8 cellular contexts compared by ENCODE assay signal in the genomic region with DNA sequence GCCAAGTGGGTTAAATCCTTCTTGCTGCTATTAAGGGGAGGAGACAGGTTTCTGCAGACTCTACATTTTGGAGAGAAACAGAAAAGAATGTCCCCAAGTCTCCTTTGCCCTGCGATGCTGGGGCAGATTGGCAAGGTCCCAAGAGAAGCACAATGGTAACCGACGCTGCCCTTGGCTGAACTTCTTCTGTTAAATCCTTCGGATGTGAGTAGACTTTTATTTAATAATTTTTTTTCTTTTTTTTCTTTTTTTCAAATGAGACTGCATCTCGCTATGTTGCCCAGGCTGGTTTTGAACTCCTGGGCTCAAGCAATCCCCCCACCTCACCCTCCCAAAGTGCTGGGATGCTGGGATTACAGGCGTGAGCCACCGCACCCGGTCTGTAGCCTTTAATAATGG. TPM values are rescaled to one million over a fixed set of nuclear protein-coding genes. Genes with fewer than 3 reads are reported as not detected.
DNase-seq lines count a peak whose midpoint lies in the region; ATAC-seq and TF ChIP-seq lines count a peak whose summit lies in the region.

No MANE protein-coding gene starts in this region.

- H3K36me3 ChIP-seq in GM23338 (ENCODE audit: insufficient read depth) (no peaks in the 10 kb centered on the region; the same call in 1 of the 2 replicates), psoas muscle (ENCODE audit: insufficient read depth in 1 of 2, low read depth in 1 of 2) (peaks cover 0 to 10% of the 10 kb centered on the region in 2 donors)

- H3K27me3 Mint-ChIP-seq in GM23338 (ENCODE audit: insufficient read depth, low read depth, poor library complexity), result peaks cover 33% of the 10 kb centered on the region

- no peaks in the 10 kb centered on the region for H3K9me2 ChIP-seq in GM23338 (ENCODE audit: insufficient read depth)

- H3K4me1 ChIP-seq in GM23338 (ENCODE audit: insufficient read depth), result peaks cover 22% of the 10 kb centered on the region
- H3K4me1 ChIP-seq in psoas muscle, result peaks cover 30% of the 10 kb centered on the region

- no peak overlapping the region for H3K27ac ChIP-seq in GM23338 (ENCODE audit: low read depth)
- no peak overlapping the region for H3K27ac ChIP-seq in psoas muscle

- CTCF ChIA-PET in GM10248 (lab: Yijun Ruan, JAX), result interaction anchor here (1.2 to 2.2 kb wide), 5 partner anchors 18 to 109 kb away, joined by 3 to 19 read pairs (median 6); a partner anchor contains a TSS

- peaks cover 26% of the 10 kb centered on the region for H3F3A ChIP-seq in GM23338 (replicated peaks; ENCODE audit: low read depth)

- no peak overlapping the region for H3K27ac Mint-ChIP-seq in GM23338

- H2AFZ ChIP-seq in GM23338, result peak overlapping the region; percentile 99

- H3K4me3 ChIP-seq in GM23338 (peak overlapping the region; percentile 96), epithelial cell of proximal tubule (ENCODE audit: low read depth, low read length) (peak overlapping the region; percentile 91), psoas muscle (peak overlapping the region; percentile 78)

- intact Hi-C loops in psoas muscle (cut with DNase I), result no loop called here

- DNase-seq in GM23338 (ENCODE audit: low spot score), result no peak
- DNase-seq in RKO (ENCODE audit: low spot score), result peak; percentile 51
- DNase-seq in epithelial cell of proximal tubule (ENCODE audit: low read depth), result no peak
- DNase-seq in psoas muscle, result peak in 1 of 2 donors; percentile 30
- no peak for DNase-seq in GM10248 (ENCODE audit: extremely low spot score)
- no peak for DNase-seq in effector CD8-positive, alpha-beta T cell (lab: John Stamatoyannopoulos, UW)

- H3K79me2 ChIP-seq in GM23338 (replicated peaks; ENCODE audit: insufficient read depth), result no peaks in the 10 kb centered on the region

- H4K20me1 ChIP-seq in GM23338 (replicated peaks; ENCODE audit: insufficient read depth), result no peaks in the 10 kb centered on the region

- H3K27me3 ChIP-seq in GM23338 (ENCODE audit: insufficient read depth) (peaks cover 5% of the 10 kb centered on the region; the same call in 1 of the 2 replicates), psoas muscle (ENCODE audit: insufficient read depth in 3 of 3, low read length in 2 of 3) (no peaks in the 10 kb centered on the region)

- ATAC-seq in GM23338, result no peak
- no peak for ATAC-seq in psoas muscle
- no peak for ATAC-seq in GM19324 (IDR thresholded peaks at IDR 0.05; ENCODE audit: low FRiP score, unreplicated experiment)
- ATAC-seq in GM19395 (IDR thresholded peaks at IDR 0.05; ENCODE audit: unreplicated experiment), result no peak

- POLR2A ChIA-PET in GM10248 (lab: Yijun Ruan, JAX), result no interaction called here

- peak overlapping the region; percentile 87 for H3K4me2 ChIP-seq in GM23338

- no peaks in the 10 kb centered on the region for H3K9me3 ChIP-seq in psoas muscle

- peaks cover 18% of the 10 kb centered on the region for H3K4me1 Mint-ChIP-seq in GM23338

- H3K36me3 Mint-ChIP-seq in GM23338 (ENCODE audit: low read depth), result peaks cover 19% of the 10 kb centered on the region

- TF ChIP-seq CTCF in GM23338 (conservative IDR thresholded peaks at IDR 0.05; ENCODE audit: low read depth in 2 of 2) (no peak), epithelial cell of proximal tubule (conservative IDR thresholded peaks at IDR 0.05; ENCODE audit: low read depth, low read length) (no peak), psoas muscle (IDR thresholded peaks at IDR 0.05) (no peak), GM10248 (IDR thresholded peaks at IDR 0.05; ENCODE audit: control extremely low read depth, extremely low read depth, low read depth, missing control alignments) (no peak)

- 2 to 5% (median 2%) methylated on average over 8 of the region's 8 CpGs for WGBS in psoas muscle, 3 donors

- H3K4me3 Mint-ChIP-seq in GM23338, result peak overlapping the region; percentile 99

- H3K9me3 Mint-ChIP-seq in GM23338, result peaks cover 43% of the 10 kb centered on the region

TF ChIP-seq in GM23338, 12 proteins besides CTCF, POLR2A, EP300 and RAD21 (continues in another document):
- TF ChIP-seq ZNF331 (CRISPR knock-in tag; IDR thresholded peaks at IDR 0.05; ENCODE audit: low read depth) (no peak), EZH2phosphoT487 (IDR thresholded peaks at IDR 0.05; ENCODE audit: unreplicated experiment) (no peak)
- TF ChIP-seq, protein P1, sequence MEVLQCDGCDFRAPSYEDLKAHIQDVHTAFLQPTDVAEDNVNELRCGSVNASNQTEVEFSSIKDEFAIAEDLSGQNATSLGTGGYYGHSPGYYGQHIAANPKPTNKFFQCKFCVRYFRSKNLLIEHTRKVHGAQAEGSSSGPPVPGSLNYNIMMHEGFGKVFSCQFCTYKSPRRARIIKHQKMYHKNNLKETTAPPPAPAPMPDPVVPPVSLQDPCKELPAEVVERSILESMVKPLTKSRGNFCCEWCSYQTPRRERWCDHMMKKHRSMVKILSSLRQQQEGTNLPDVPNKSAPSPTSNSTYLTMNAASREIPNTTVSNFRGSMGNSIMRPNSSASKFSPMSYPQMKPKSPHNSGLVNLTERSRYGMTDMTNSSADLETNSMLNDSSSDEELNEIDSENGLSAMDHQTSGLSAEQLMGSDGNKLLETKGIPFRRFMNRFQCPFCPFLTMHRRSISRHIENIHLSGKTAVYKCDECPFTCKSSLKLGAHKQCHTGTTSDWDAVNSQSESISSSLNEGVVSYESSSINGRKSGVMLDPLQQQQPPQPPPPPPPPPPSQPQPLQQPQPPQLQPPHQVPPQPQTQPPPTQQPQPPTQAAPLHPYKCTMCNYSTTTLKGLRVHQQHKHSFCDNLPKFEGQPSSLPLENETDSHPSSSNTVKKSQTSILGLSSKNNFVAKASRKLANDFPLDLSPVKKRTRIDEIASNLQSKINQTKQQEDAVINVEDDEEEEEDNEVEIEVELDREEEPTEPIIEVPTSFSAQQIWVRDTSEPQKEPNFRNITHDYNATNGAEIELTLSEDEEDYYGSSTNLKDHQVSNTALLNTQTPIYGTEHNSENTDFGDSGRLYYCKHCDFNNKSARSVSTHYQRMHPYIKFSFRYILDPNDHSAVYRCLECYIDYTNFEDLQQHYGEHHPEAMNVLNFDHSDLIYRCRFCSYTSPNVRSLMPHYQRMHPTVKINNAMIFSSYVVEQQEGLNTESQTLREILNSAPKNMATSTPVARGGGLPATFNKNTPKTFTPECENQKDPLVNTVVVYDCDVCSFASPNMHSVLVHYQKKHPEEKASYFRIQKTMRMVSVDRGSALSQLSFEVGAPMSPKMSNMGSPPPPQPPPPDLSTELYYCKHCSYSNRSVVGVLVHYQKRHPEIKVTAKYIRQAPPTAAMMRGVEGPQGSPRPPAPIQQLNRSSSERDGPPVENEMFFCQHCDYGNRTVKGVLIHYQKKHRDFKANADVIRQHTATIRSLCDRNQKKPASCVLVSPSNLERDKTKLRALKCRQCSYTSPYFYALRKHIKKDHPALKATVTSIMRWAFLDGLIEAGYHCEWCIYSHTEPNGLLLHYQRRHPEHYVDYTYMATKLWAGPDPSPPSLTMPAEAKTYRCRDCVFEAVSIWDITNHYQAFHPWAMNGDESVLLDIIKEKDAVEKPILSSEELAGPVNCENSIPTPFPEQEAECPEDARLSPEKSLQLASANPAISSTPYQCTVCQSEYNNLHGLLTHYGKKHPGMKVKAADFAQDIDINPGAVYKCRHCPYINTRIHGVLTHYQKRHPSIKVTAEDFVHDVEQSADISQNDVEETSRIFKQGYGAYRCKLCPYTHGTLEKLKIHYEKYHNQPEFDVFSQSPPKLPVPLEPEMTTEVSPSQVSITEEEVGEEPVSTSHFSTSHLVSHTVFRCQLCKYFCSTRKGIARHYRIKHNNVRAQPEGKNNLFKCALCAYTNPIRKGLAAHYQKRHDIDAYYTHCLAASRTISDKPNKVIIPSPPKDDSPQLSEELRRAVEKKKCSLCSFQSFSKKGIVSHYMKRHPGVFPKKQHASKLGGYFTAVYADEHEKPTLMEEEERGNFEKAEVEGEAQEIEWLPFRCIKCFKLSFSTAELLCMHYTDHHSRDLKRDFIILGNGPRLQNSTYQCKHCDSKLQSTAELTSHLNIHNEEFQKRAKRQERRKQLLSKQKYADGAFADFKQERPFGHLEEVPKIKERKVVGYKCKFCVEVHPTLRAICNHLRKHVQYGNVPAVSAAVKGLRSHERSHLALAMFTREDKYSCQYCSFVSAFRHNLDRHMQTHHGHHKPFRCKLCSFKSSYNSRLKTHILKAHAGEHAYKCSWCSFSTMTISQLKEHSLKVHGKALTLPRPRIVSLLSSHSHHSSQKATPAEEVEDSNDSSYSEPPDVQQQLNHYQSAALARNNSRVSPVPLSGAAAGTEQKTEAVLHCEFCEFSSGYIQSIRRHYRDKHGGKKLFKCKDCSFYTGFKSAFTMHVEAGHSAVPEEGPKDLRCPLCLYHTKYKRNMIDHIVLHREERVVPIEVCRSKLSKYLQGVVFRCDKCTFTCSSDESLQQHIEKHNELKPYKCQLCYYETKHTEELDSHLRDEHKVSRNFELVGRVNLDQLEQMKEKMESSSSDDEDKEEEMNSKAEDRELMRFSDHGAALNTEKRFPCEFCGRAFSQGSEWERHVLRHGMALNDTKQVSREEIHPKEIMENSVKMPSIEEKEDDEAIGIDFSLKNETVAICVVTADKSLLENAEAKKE (CRISPR knock-in tag; IDR thresholded peaks at IDR 0.05), result no peak

RNA-seq across cellular contexts. Expression of a gene that starts 13.9 kb away (rescaled TPM):
- 240 and 244 TPM in 2 replicates for total RNA-seq in GM23338 (2014; rRNA removed; shearing (Covaris generic))
- polyA plus RNA-seq in GM23338 (2016; fragmentation: Nextera tagmentation; extraction: Ambion mirVana) (1,144 and 1,234 TPM in 2 replicates), psoas muscle (100 to 1,000 TPM; 619 to 931 (median 653) TPM)
- total RNA-seq in epithelial cell of proximal tubule (232 and 360 TPM in 2 replicates), psoas muscle (100 to 1,000 TPM; 409 to 577 (median 500) TPM)

RNA-seq across cellular contexts. Expression of a gene that starts 14.1 kb away (rescaled TPM):
- total RNA-seq in GM23338 (2014; rRNA removed; shearing (Covaris generic)), result 24.3 and 30.0 TPM in 2 replicates
- 7.4 and 8.1 TPM in 2 replicates for polyA plus RNA-seq in GM23338 (2016; fragmentation: Nextera tagmentation; extraction: Ambion mirVana)
- total RNA-seq in epithelial cell of proximal tubule, result 15.8 and 19.2 TPM in 2 replicates
- total RNA-seq in psoas muscle, result 10 to 100 TPM; 29.2 to 38.7 (median 35.2) TPM
- 10 to 100 TPM; 26.9 to 71.2 (median 29.7) TPM for polyA plus RNA-seq in psoas muscle

RNA-seq across cellular contexts. Expression of a gene that starts 20.4 kb away (rescaled TPM):
- total RNA-seq in GM23338 (2014; rRNA removed; shearing (Covaris generic)), result 38.0 and 48.5 TPM in 2 replicates
- polyA plus RNA-seq in GM23338 (2016; fragmentation: Nextera tagmentation; extraction: Ambion mirVana), result 66.7 and 68.0 TPM in 2 replicates
- 52.2 and 113 TPM in 2 replicates for total RNA-seq in epithelial cell of proximal tubule
- 10 to 100 TPM; 50.4 to 70.6 (median 59.2) TPM for total RNA-seq in psoas muscle
- 10 to 100 TPM; 64.1 to 80.6 (median 76.2) TPM for polyA plus RNA-seq in psoas muscle

RNA-seq across cellular contexts. Expression of a gene that starts 45.5 kb away (rescaled TPM):
- total RNA-seq in GM23338 (2014; rRNA removed; shearing (Covaris generic)), result 34.4 and 35.8 TPM in 2 replicates
- polyA plus RNA-seq in GM23338 (2016; fragmentation: Nextera tagmentation; extraction: Ambion mirVana), result 17.7 and 18.3 TPM in 2 replicates
- 38.9 and 64.4 TPM in 2 replicates for total RNA-seq in epithelial cell of proximal tubule
- total RNA-seq in psoas muscle, result 1 to 10 TPM; 1.4 to 3.4 (median 2.7) TPM
- 1 to 10 TPM; 1.3 to 1.7 (median 1.5) TPM for polyA plus RNA-seq in psoas muscle

RNA-seq across cellular contexts. Expression of a gene that starts 54.9 kb away (rescaled TPM):
- 30.1 and 40.0 TPM in 2 replicates for total RNA-seq in GM23338 (2014; rRNA removed; shearing (Covaris generic))
- polyA plus RNA-seq in GM23338 (2016; fragmentation: Nextera tagmentation; extraction: Ambion mirVana) (5.0 and 7.3 TPM in 2 replicates), psoas muscle (1 to 10 TPM; 1.2 to 4.5 (median 3.8) TPM)
- total RNA-seq in epithelial cell of proximal tubule (15.1 and 15.9 TPM in 2 replicates), psoas muscle (10 to 100 TPM in 1 of 4 donors, 1 to 10 TPM in 3; 5.6 to 10.7 (median 8.1) TPM)
